ENCODE assay signal across 13 cellular contexts in genomic region chr7:131061818-131062217, GRCh38.
"Had no signal": no experiment of that assay in that cellular context is flagged by ENCODE, and none has a peak within 500 bp of the region (broad histone marks: within the 10 kb centered on the region; RNA-seq: fewer than 3 reads in every experiment).

No MANE protein-coding gene starts in this region.

- H3K4me3 Mint-ChIP-seq: mesothelial cell of epicardium; T-helper 1 cell treated with Interleukin-12 subunit alpha and Interleukin-12 subunit beta and Interleukin-4 antibody, amounts not matched to agents 30 μg/mL and 1 μg/mL, for 36 hours had no signal

- H3K27me3 Mint-ChIP-seq: naive B cell had no signal

- H3K9me3 ChIP-seq: adrenal gland, esophagus muscularis mucosa, sigmoid colon, upper lobe of left lung had no signal

- H3K9me3 Mint-ChIP-seq: mesothelial cell of epicardium; naive B cell; T-helper 1 cell treated with Interleukin-12 subunit alpha and Interleukin-12 subunit beta and Interleukin-4 antibody, amounts not matched to agents 30 μg/mL and 1 μg/mL, for 36 hours had no signal

- H3K36me3 ChIP-seq: adrenal gland, sigmoid colon had no signal

- DNase-seq: activated CD4-positive, alpha-beta T cell treated with anti-CD3 and anti-CD28 coated beads, Interleukin-2, amount 50 U/mL, for 1 hour; activated naive CD4-positive, alpha-beta T cell treated with anti-CD3 and anti-CD28 coated beads, Interleukin-2, amount 50 U/mL, for 16 hours; activated T-cell treated with anti-CD3 and anti-CD28 coated beads, Interleukin-2, amount 50 U/mL, for 1 hour; adrenal gland; foreskin fibroblast; naive B cell; sigmoid colon; stimulated activated CD4-positive, alpha-beta T cell treated with anti-CD3 and anti-CD28 coated beads, Interleukin-2, amount 100 ng/mL, for 48 hours; stimulated activated naive CD8-positive, alpha-beta T cell treated with anti-CD3 and anti-CD28 coated beads, Interleukin-15, Interleukin-2, amounts not matched to agents 100 U/mL and 50 U/mL, for 24 hours; upper lobe of left lung had no signal

- H3K27ac ChIP-seq: adrenal gland, esophagus muscularis mucosa, upper lobe of left lung had no signal

- H3K27me3 ChIP-seq: adrenal gland, esophagus muscularis mucosa, sigmoid colon, upper lobe of left lung had no signal

- H3K4me1 Mint-ChIP-seq: mesothelial cell of epicardium had no signal

- ATAC-seq: stimulated activated naive CD8-positive, alpha-beta T cell treated with anti-CD3 and anti-CD28 coated beads, Interleukin-15, Interleukin-2, amounts not matched to agents 100 U/mL and 50 U/mL, for 24 hours had no signal

- H3K27ac Mint-ChIP-seq: mesothelial cell of epicardium; T-helper 1 cell treated with Interleukin-12 subunit alpha and Interleukin-12 subunit beta and Interleukin-4 antibody, amounts not matched to agents 30 μg/mL and 1 μg/mL, for 36 hours had no signal

- H3K4me3 ChIP-seq: adrenal gland, esophagus muscularis mucosa, sigmoid colon, upper lobe of left lung had no signal
